7 cellular contexts compared by ENCODE assay signal in the genomic region with DNA sequence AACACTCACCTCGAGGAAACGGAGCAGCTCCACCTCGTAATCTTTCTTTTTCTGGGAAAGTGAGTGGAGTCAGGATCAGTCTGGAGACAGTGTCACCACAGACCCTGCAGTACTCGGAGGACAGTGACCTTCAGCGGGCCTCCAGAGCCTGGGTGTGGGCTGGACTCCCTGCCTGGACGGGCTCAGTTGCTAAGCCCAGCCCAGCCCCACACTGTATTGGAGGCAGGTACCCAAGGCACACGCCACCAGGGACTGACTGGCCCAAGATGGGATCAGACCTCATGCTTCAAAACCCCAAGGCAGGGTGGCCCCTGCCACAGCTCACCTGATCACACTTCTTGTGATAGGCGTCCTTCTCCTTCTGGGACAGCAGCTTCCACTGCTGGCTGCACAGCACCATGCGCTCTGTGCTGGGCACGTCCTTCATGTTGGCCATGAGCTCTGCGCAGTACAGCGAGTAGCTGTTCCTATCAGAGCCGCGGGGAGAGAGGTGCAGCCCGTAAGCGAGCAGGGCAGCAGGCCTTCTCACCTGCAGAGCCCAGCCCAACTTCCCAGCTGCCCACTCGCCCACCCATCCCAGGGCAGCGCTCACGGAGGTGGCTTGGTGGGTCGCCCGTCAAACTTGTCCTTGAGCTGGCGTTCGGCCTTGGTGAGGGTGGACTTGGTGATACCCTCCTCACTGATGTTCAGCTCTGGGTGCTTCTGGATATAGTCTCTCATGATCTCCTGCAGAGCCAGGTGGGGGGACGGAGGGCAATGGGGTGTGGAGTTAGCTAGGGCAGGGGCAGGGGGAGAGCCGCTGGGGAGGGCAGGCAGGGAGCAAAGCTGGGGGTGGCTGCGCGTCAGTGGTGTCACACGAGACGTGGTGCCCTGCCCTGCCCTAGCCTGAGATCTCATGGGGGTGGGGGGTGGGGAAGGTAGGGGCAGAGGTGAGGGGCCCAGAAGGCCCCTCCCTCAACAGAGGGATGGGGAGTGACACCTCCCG. TPM values are rescaled to one million over a fixed set of nuclear protein-coding genes. Genes with fewer than 3 reads are reported as not detected.
A peak's percentile ranks its signal among the peaks of the same experiment; 100 is the strongest.
DNase-seq lines count a peak whose midpoint lies in the region; ATAC-seq, FAIRE-seq and TF ChIP-seq lines count a peak whose summit lies in the region.
"Had no signal": no experiment of that assay in that cellular context is flagged by ENCODE, and none has a peak within 500 bp of the region (broad histone marks: within the 10 kb centered on the region; RNA-seq: fewer than 3 reads in every experiment).

No MANE protein-coding gene starts in this region.

- H3K27me3 Mint-ChIP-seq in WTC11 (ENCODE audit: low read depth), result no peaks in the 10 kb centered on the region
- peaks cover 3% of the 10 kb centered on the region for H3K27me3 Mint-ChIP-seq in nephron progenitor cell (ENCODE audit: low read depth, poor library complexity)

- no peak for TF ChIP-seq CTCF in WTC11 (IDR thresholded peaks at IDR 0.05)
- no peak for TF ChIP-seq CTCF in nephron progenitor cell (IDR thresholded peaks at IDR 0.05)

- CTCF ChIA-PET in WTC11 (lab: Charles Lee), result interaction anchor here (0.7 to 3.9 kb wide), 25 partner anchors 8 to 164 kb away, joined by 3 to 77 read pairs (median 12); partner anchors contain the start of genes ASB16, ATXN7L3, FAM171A2 and GRN

- FAIRE-seq in HTR-8/SVneo (lab: Jason Lieb, UNC), result peak; percentile 76

- POLR2A ChIA-PET in WTC11 (lab: Charles Lee), result interaction anchor here (0.6 to 2.6 kb wide), 3 partner anchors 10 to 48 kb away, joined by 3 to 13 read pairs (median 3); no protein-coding TSS in a partner anchor

- peaks cover 13% of the 10 kb centered on the region for H3K4me1 Mint-ChIP-seq in WTC11
- peaks cover 43% of the 10 kb centered on the region for H3K4me1 Mint-ChIP-seq in nephron progenitor cell

- no peak overlapping the region for H3K4me3 Mint-ChIP-seq in WTC11
- no peak overlapping the region for H3K4me3 Mint-ChIP-seq in nephron progenitor cell

- H3K36me3 Mint-ChIP-seq in WTC11 (peaks cover 60% of the 10 kb centered on the region), nephron progenitor cell (ENCODE audit: low read depth) (peaks cover 52% of the 10 kb centered on the region)

- H3K9me3 Mint-ChIP-seq in WTC11 (no peaks in the 10 kb centered on the region), nephron progenitor cell (no peaks in the 10 kb centered on the region)

- ATAC-seq in WTC11, result no peak

- H3K27ac Mint-ChIP-seq in WTC11 (no peak overlapping the region), nephron progenitor cell (peak overlapping the region; percentile 68)

- no peak for DNase-seq in HTR-8/SVneo (ENCODE audit: insufficient read length, low spot score)
- no peak for DNase-seq in WTC11 (ENCODE audit: low spot score)
- no peak for DNase-seq in nephron progenitor cell
- no peak for DNase-seq in NCI-H1417 (lab: John Stamatoyannopoulos, UW)
- DNase-seq in anterior cingulate cortex (lab: John Stamatoyannopoulos, UW), result no peak
- DNase-seq: NCI-H2171 treated with DMSO at 0.1 percent for 48 hours, stomach had no signal

TF ChIP-seq in WTC11, 78 proteins besides CTCF, POLR2A, EP300 and RAD21:
- TF ChIP-seq FOXP1 (CRISPR knock-in tag; IDR thresholded peaks at IDR 0.05; ENCODE audit: borderline replicate concordance) (0 out of 2 replicates have a peak, but pooled peaks have one; percentile 26), GABPB1 (CRISPR knock-in tag; IDR thresholded peaks at IDR 0.05) (no peak)
- TF ChIP-seq, protein P1, sequence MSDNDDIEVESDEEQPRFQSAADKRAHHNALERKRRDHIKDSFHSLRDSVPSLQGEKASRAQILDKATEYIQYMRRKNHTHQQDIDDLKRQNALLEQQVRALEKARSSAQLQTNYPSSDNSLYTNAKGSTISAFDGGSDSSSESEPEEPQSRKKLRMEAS (CRISPR knock-in tag; IDR thresholded peaks at IDR 0.05), result no peak

RNA-seq across cellular contexts. Expression of gene UBTF, which starts 7.9 kb away (rescaled TPM):
- total RNA-seq in WTC11 (2021), result 69.5 to 77.1 TPM (median 75.9 TPM) in 3 replicates

RNA-seq across cellular contexts. Expression of gene ATXN7L3, which starts 11.9 kb away (rescaled TPM):
- 113 to 124 TPM (median 114 TPM) in 3 replicates for total RNA-seq in WTC11 (2021)

RNA-seq across cellular contexts. Expression of gene TMUB2, which starts 24.8 kb away (rescaled TPM):
- total RNA-seq in WTC11 (2021), result 21.9 to 26.9 TPM (median 25.3 TPM) in 3 replicates

RNA-seq across cellular contexts. Expression of gene ASB16, which starts 41.1 kb away (rescaled TPM):
- 0.11 to 0.23 TPM (median 0.14 TPM) in 3 replicates for total RNA-seq in WTC11 (2021)

RNA-seq across cellular contexts. Expression of gene SLC4A1, which starts 56.4 kb away (rescaled TPM):
- 0.05 to 0.14 TPM in 2 of 3 replicates, not detected in the other for total RNA-seq in WTC11 (2021)
